ENCODE assay signal across 15 cellular contexts in the genomic region with DNA sequence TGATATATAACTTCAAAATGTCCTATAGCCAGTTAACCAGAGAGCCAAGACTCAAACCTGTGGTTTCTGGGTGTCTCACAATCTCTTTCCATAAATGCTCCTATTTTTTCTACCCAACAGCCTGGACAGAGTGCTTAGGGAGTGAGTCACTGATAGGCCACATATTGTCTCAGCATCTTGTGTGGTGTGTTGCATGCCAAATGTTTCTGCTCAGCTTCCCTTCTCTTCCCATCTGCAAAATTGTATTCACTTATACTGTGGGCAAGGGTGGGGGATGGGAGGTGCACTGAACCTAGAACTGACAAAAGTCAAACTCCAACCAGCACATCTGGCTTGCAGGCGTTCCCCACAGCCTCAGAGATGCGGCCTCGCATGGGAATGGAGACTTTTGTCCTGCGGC.
DNase-seq lines count a peak whose midpoint lies in the region; ATAC-seq and TF ChIP-seq lines count a peak whose summit lies in the region.
"Had no signal": no experiment of that assay in that cellular context is flagged by ENCODE, and none has a peak within 500 bp of the region (broad histone marks: within the 10 kb centered on the region; RNA-seq: fewer than 3 reads in every experiment).

No MANE protein-coding gene starts in this region.

- no peak for ATAC-seq in activated T-cell treated with anti-CD3 and anti-CD28 coated beads, Interleukin-2, amount 50 U/mL, for 72 hours (replicated peaks in 1 of 2)
- ATAC-seq: natural killer cell treated with Interleukin-12 subunit alpha and Interleukin-12 subunit beta and Interleukin-15 and Interleukin-18, amount 100 ng/mL, for 72 hours had no signal

- H3K9me3 Mint-ChIP-seq in activated T-cell treated with anti-CD3 and anti-CD28 coated beads, Interleukin-2, amount 50 U/mL, for 24 hours, result no peaks in the 10 kb centered on the region
- no peaks in the 10 kb centered on the region for H3K9me3 Mint-ChIP-seq in activated T-cell treated with anti-CD3 and anti-CD28 coated beads, Interleukin-2, amount 50 U/mL, for 72 hours
- H3K9me3 Mint-ChIP-seq: natural killer cell treated with Interleukin-12 subunit alpha and Interleukin-12 subunit beta and Interleukin-15 and Interleukin-18, amount 100 ng/mL, for 72 hours had no signal

- TF ChIP-seq CTCF in AG09309 (IDR thresholded peaks at IDR 0.05; ENCODE audit: control insufficient read depth, insufficient read depth, low read depth, low read length, missing control alignments), result no peak

- peaks cover 4% of the 10 kb centered on the region for H3K27me3 Mint-ChIP-seq in activated T-cell treated with anti-CD3 and anti-CD28 coated beads, Interleukin-2, amount 50 U/mL, for 24 hours
- peaks cover 16% of the 10 kb centered on the region for H3K27me3 Mint-ChIP-seq in activated T-cell treated with anti-CD3 and anti-CD28 coated beads, Interleukin-2, amount 50 U/mL, for 72 hours (ENCODE audit: low read depth)

- DNase-seq in AG09309 (ENCODE audit: low read depth) (peak; percentile 93), M059J (ENCODE audit: low read depth) (peak; percentile 97), cerebellar nuclear complex (lab: John Stamatoyannopoulos, UW) (peak; percentile 23 to 45), kidney glomerular epithelial cell (lab: John Stamatoyannopoulos, UW) (peak; percentile 82), head of caudate nucleus (no peak)
- no peak for DNase-seq in activated T-cell treated with anti-CD3 and anti-CD28 coated beads, Interleukin-2, amount 50 U/mL, for 24 hours
- DNase-seq in activated T-cell treated with anti-CD3 and anti-CD28 coated beads, Interleukin-2, amount 50 U/mL, for 72 hours, result no peak
- DNase-seq in activated naive CD4-positive, alpha-beta T cell treated with Interleukin-2 at 50 U/mL for 16 hours, result no peak
- DNase-seq: MV-4-11; NCI-H524; SIG-M5; stimulated activated naive CD4-positive, alpha-beta T cell had no signal

- intact Hi-C loops in head of caudate nucleus (cut with DNase I), result no loop called here

- no peak overlapping the region for H3K4me3 ChIP-seq in AG09309 (ENCODE audit: control insufficient read depth, low read depth, low read length)
- H3K4me3 ChIP-seq: BLaER1, coronary artery had no signal

- H3K4me1 Mint-ChIP-seq in activated T-cell treated with anti-CD3 and anti-CD28 coated beads, Interleukin-2, amount 50 U/mL, for 24 hours (ENCODE audit: low read depth), result no peaks in the 10 kb centered on the region
- no peaks in the 10 kb centered on the region for H3K4me1 Mint-ChIP-seq in activated T-cell treated with anti-CD3 and anti-CD28 coated beads, Interleukin-2, amount 50 U/mL, for 72 hours (ENCODE audit: low read depth)

- no peak overlapping the region for H3K4me3 Mint-ChIP-seq in activated T-cell treated with anti-CD3 and anti-CD28 coated beads, Interleukin-2, amount 50 U/mL, for 24 hours
- no peak overlapping the region for H3K4me3 Mint-ChIP-seq in activated T-cell treated with anti-CD3 and anti-CD28 coated beads, Interleukin-2, amount 50 U/mL, for 72 hours
- H3K4me3 Mint-ChIP-seq: natural killer cell treated with Interleukin-12 subunit alpha and Interleukin-12 subunit beta and Interleukin-15 and Interleukin-18, amount 100 ng/mL, for 72 hours had no signal

- H3K36me3 Mint-ChIP-seq in activated T-cell treated with anti-CD3 and anti-CD28 coated beads, Interleukin-2, amount 50 U/mL, for 24 hours (ENCODE audit: low read depth), result no peaks in the 10 kb centered on the region
- H3K36me3 Mint-ChIP-seq in activated T-cell treated with anti-CD3 and anti-CD28 coated beads, Interleukin-2, amount 50 U/mL, for 72 hours (ENCODE audit: insufficient read depth in 2 of 2), result no peaks in the 10 kb centered on the region
- H3K36me3 Mint-ChIP-seq: natural killer cell treated with Interleukin-12 subunit alpha and Interleukin-12 subunit beta and Interleukin-15 and Interleukin-18, amount 100 ng/mL, for 72 hours had no signal

- no peak overlapping the region for H3K27ac Mint-ChIP-seq in activated T-cell treated with anti-CD3 and anti-CD28 coated beads, Interleukin-2, amount 50 U/mL, for 24 hours
- no peak overlapping the region for H3K27ac Mint-ChIP-seq in activated T-cell treated with anti-CD3 and anti-CD28 coated beads, Interleukin-2, amount 50 U/mL, for 72 hours
- H3K27ac Mint-ChIP-seq: natural killer cell treated with Interleukin-12 subunit alpha and Interleukin-12 subunit beta and Interleukin-15 and Interleukin-18, amount 100 ng/mL, for 72 hours had no signal

Comparison
In these comparisons a context has a peak if more than half of its experiments do, and no peak if none do; other contexts are left out.
1. DNase-seq: peak in AG09309 (single experiment), M059J (single experiment), cerebellar nuclear complex (2 of 2) and kidney glomerular epithelial cell (single experiment); none in activated T-cell treated with anti-CD3 and anti-CD28 coated beads, Interleukin-2, amount 50 U/mL, for 24 hours (single experiment), activated T-cell treated with anti-CD3 and anti-CD28 coated beads, Interleukin-2, amount 50 U/mL, for 72 hours (0 of 2), activated naive CD4-positive, alpha-beta T cell treated with Interleukin-2 at 50 U/mL for 16 hours (single experiment) and head of caudate nucleus (0 of 42).